12 cellular contexts compared by ENCODE assay signal in the genomic region with DNA sequence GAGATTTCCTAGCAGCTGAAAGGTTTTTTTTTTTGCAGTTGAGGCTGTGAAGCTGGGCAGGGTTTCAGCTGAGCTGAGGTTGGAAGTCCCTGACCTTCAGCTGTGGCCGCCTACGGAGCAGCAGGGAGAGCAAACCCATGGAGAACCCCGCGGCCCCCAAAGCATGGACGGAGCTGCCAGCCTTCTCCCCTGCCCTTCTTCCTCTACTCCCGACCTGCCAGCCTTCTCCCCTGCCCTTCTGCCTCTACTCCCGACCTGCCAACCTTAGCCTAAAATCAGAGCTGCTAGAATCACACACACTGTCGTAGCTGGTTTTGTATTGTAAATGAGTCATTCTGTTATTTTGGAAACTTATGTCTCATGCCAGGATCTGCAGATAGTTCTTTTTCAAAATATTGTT.
DNase-seq lines count a peak whose midpoint lies in the region; ATAC-seq and TF ChIP-seq lines count a peak whose summit lies in the region.
"Had no signal": no experiment of that assay in that cellular context is flagged by ENCODE, and none has a peak within 500 bp of the region (broad histone marks: within the 10 kb centered on the region; RNA-seq: fewer than 3 reads in every experiment).

No MANE protein-coding gene starts in this region.

- peaks cover 22% of the 10 kb centered on the region for H3K4me1 ChIP-seq in GM23248 (ENCODE audit: insufficient read depth)
- peaks cover 28% of the 10 kb centered on the region for H3K4me1 ChIP-seq in adipocyte (ENCODE audit: control insufficient read depth, insufficient read depth, low read length)
- H3K4me1 ChIP-seq: SJCRH30 had no signal

- in situ Hi-C loops in GM23248 (cut with MboI): no loop called here

- H3F3A ChIP-seq in GM23248 (ENCODE audit: insufficient read depth): peaks cover 11% of the 10 kb centered on the region; the same call in 1 of the 2 replicates

- H3K4me2 ChIP-seq in GM23248 (ENCODE audit: unreplicated experiment): peak overlapping the region; percentile 70

- H4K20me1 ChIP-seq in GM23248 (ENCODE audit: insufficient read depth): peaks cover 14% of the 10 kb centered on the region; the same call in 1 of the 2 replicates

- H3K9ac ChIP-seq in GM23248: peak overlapping the region; percentile 50
- peak overlapping the region; percentile 27 for H3K9ac ChIP-seq in adipocyte (ENCODE audit: low read length)

- H3K27me3 ChIP-seq in GM23248 (replicated peaks; ENCODE audit: insufficient read depth) (no peaks in the 10 kb centered on the region), adipocyte (replicated peaks; ENCODE audit: control insufficient read depth, insufficient read depth, low read length) (no peaks in the 10 kb centered on the region)
- H3K27me3 ChIP-seq: SJCRH30 had no signal

- H3K9me3 ChIP-seq in GM23248 (ENCODE audit: low read depth) (no peaks in the 10 kb centered on the region), adipocyte (ENCODE audit: control insufficient read depth, low read length) (no peaks in the 10 kb centered on the region)
- H3K9me3 ChIP-seq: SJCRH30 had no signal

- H3K9me3 Mint-ChIP-seq in stimulated activated effector memory CD8-positive, alpha-beta T cell treated with anti-CD3 and anti-CD28 coated beads, Interleukin-12 subunit alpha, Interleukin-12 subunit beta, amount 100 ng/mL, for 72 hours: no peaks in the 10 kb centered on the region
- no peaks in the 10 kb centered on the region for H3K9me3 Mint-ChIP-seq in mesothelial cell of epicardium
- H3K9me3 Mint-ChIP-seq: stimulated activated naive B cell treated with anti-CD40 and anti-IgM and Interleukin-4, amounts not matched to agents 10 μg/mL and 1 μg/mL and 100 μg/mL, for 72 hours had no signal

- H3K4me3 ChIP-seq in GM23248 (peak overlapping the region; percentile 49), adipocyte (ENCODE audit: low read length) (peak overlapping the region; percentile 62)
- H3K4me3 ChIP-seq: SJCRH30 had no signal

- no peaks in the 10 kb centered on the region for H3K27me3 Mint-ChIP-seq in mesothelial cell of epicardium (ENCODE audit: low read depth)
- H3K27me3 Mint-ChIP-seq: stimulated activated naive B cell treated with anti-CD40 and anti-IgM and Interleukin-4, amounts not matched to agents 10 μg/mL and 1 μg/mL and 100 μg/mL, for 72 hours had no signal

- intact Hi-C loops in left ventricle myocardium superior (cut with micrococcal nuclease): no loop called here

- peak; percentile 73 for ATAC-seq in left ventricle myocardium superior
- ATAC-seq in stimulated activated effector memory CD8-positive, alpha-beta T cell treated with anti-CD3 and anti-CD28 coated beads, Interleukin-12 subunit alpha, Interleukin-12 subunit beta, amount 100 ng/mL, for 72 hours: peak; percentile 53
- no peak for ATAC-seq in HG03354 (IDR thresholded peaks at IDR 0.05; ENCODE audit: poor library complexity, severe bottlenecking, unreplicated experiment)
- ATAC-seq: stimulated activated naive B cell treated with anti-CD40 and anti-IgM and Interleukin-4, amounts not matched to agents 10 μg/mL and 1 μg/mL and 100 μg/mL, for 72 hours had no signal

- no peak overlapping the region for H2AFZ ChIP-seq in GM23248

- H3K9me2 ChIP-seq in GM23248 (ENCODE audit: insufficient read depth): no peaks in the 10 kb centered on the region

- DNase-seq in GM23248 (peak; percentile 77), adipocyte (ENCODE audit: low read depth) (peak; percentile 47), left ventricle myocardium superior (peak; percentile 61), OCI-M1 (lab: John Stamatoyannopoulos, UW) (no peak), mesothelial cell of epicardium (ENCODE audit: low spot score in 2 of 2, unreplicated experiment in 2 of 2) (no peak)
- DNase-seq in stimulated activated effector memory CD8-positive, alpha-beta T cell treated with anti-CD3 and anti-CD28 coated beads, Interleukin-12 subunit alpha, Interleukin-12 subunit beta, amount 100 ng/mL, for 72 hours (ENCODE audit: low spot score in 2 of 2): no peak
- DNase-seq: cortex of kidney; NCI-H2029 treated with DMSO at 0.1 percent for 48 hours; SJCRH30; stimulated activated naive B cell treated with anti-CD40 and anti-IgM and Interleukin-4, amounts not matched to agents 10 μg/mL and 1 μg/mL and 100 μg/mL, for 72 hours had no signal

- peak overlapping the region; percentile 44 for H3K4me3 Mint-ChIP-seq in stimulated activated effector memory CD8-positive, alpha-beta T cell treated with anti-CD3 and anti-CD28 coated beads, Interleukin-12 subunit alpha, Interleukin-12 subunit beta, amount 100 ng/mL, for 72 hours
- no peak overlapping the region for H3K4me3 Mint-ChIP-seq in mesothelial cell of epicardium

- peaks cover 81% of the 10 kb centered on the region for H3K4me1 Mint-ChIP-seq in stimulated activated effector memory CD8-positive, alpha-beta T cell treated with anti-CD3 and anti-CD28 coated beads, Interleukin-12 subunit alpha, Interleukin-12 subunit beta, amount 100 ng/mL, for 72 hours
- H3K4me1 Mint-ChIP-seq in mesothelial cell of epicardium: peaks cover 3% of the 10 kb centered on the region

- no peaks in the 10 kb centered on the region for H3K36me3 ChIP-seq in GM23248 (ENCODE audit: low read depth)
- H3K36me3 ChIP-seq in adipocyte (ENCODE audit: control insufficient read depth, insufficient read depth, low read length, severe bottlenecking): peaks cover 7% of the 10 kb centered on the region

- H3K27ac ChIP-seq in GM23248: peak overlapping the region; percentile 59
- H3K27ac ChIP-seq: HL-60, SJCRH30 had no signal

- no peak for TF ChIP-seq CTCF in mesothelial cell of epicardium (IDR thresholded peaks at IDR 0.05; ENCODE audit: unreplicated experiment)

- H3K27ac Mint-ChIP-seq in stimulated activated effector memory CD8-positive, alpha-beta T cell treated with anti-CD3 and anti-CD28 coated beads, Interleukin-12 subunit alpha, Interleukin-12 subunit beta, amount 100 ng/mL, for 72 hours: peak overlapping the region; percentile 97
- H3K27ac Mint-ChIP-seq in mesothelial cell of epicardium: no peak overlapping the region

- peaks cover 100% of the 10 kb centered on the region for H3K79me2 ChIP-seq in GM23248 (ENCODE audit: insufficient read depth)

- peaks cover 94% of the 10 kb centered on the region for H3K36me3 Mint-ChIP-seq in stimulated activated effector memory CD8-positive, alpha-beta T cell treated with anti-CD3 and anti-CD28 coated beads, Interleukin-12 subunit alpha, Interleukin-12 subunit beta, amount 100 ng/mL, for 72 hours
- peaks cover 9% of the 10 kb centered on the region for H3K36me3 Mint-ChIP-seq in mesothelial cell of epicardium

- WGBS in GM23248 (ENCODE audit: low coverage in 1 of 2, low lambda C conversion rate in 2 of 2, missing lambda C conversion rate in 2 of 2), 2 experiments: 5 to 7% methylated on average over 7 to 8 of the region's 8 CpGs

Comparison
In these comparisons a context has a peak if more than half of its experiments do, and no peak if none do; other contexts are left out.
1. DNase-seq: peak in GM23248 (single experiment), adipocyte (single experiment) and left ventricle myocardium superior (single experiment); none in stimulated activated effector memory CD8-positive, alpha-beta T cell treated with anti-CD3 and anti-CD28 coated beads, Interleukin-12 subunit alpha, Interleukin-12 subunit beta, amount 100 ng/mL, for 72 hours (0 of 2), OCI-M1 (single experiment) and mesothelial cell of epicardium (0 of 2).